Comparison of ENCODE assay signal across 9 cellular contexts in the genomic region with DNA sequence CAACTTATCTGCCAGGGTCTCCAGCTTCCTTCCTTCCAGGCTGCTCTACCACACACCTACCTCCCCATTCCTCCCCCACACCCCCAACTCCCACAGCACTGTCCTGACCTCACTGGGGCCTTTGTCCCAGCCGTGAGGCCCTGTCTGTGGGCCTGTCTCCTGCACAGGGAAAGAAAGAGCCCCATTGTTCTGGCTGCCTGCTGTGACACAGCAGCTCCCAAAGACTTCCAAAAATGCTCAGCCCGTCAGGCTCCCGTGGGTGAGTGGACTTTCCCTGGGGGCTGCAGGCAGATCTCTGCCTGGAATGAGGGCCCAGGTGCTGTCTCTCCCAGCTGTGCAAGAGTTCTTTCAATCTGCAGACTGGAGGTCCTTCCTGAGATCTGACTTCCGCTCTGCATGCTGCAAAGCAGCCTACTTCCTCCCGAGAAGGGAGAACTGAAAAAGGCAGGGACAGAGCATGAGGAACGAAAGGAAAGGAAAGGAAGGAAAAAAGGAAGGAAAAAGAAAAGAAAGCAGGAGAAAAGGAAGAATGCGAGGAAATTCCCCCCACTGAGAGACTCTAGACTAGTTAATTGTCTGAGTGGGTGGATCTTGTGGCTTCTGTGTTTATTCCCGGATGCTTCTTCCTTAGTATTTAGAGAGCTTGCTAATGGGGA. TPM values are rescaled to one million over a fixed set of nuclear protein-coding genes. Genes with fewer than 3 reads are reported as not detected.
DNase-seq lines count a peak whose midpoint lies in the region; ATAC-seq, FAIRE-seq and TF ChIP-seq lines count a peak whose summit lies in the region.
"Had no signal": no experiment of that assay in that cellular context is flagged by ENCODE, and none has a peak within 500 bp of the region (broad histone marks: within the 10 kb centered on the region; RNA-seq: fewer than 3 reads in every experiment).

No MANE protein-coding gene starts in this region.

- TF ChIP-seq POLR2A in GM12892 (IDR thresholded peaks at IDR 0.05; ENCODE audit: low read depth, low read length): no peak

- no peaks in the 10 kb centered on the region for H3K36me3 ChIP-seq in skeletal muscle tissue (ENCODE audit: control insufficient read depth in 3 of 3, insufficient read depth in 3 of 3, low read length in 3 of 3)
- H3K36me3 ChIP-seq: neutrophil had no signal

- DNase-seq in GM12892 (ENCODE audit: insufficient read length): no peak
- DNase-seq in RPMI7951 (ENCODE audit: low read depth): peak; percentile 69
- DNase-seq in globus pallidus (ENCODE audit: low spot score): peak; percentile 95
- DNase-seq in left colon: no peak
- no peak for DNase-seq in NCI-H1436 treated with DMSO at 0.1 percent for 48 hours (lab: John Stamatoyannopoulos, UW)
- DNase-seq in stimulated activated CD4-positive, alpha-beta T cell treated with anti-CD3 and anti-CD28 coated beads, Interleukin-4, amount 100 ng/mL, for 24 hours: no peak
- DNase-seq in NCI-H1436 (lab: John Stamatoyannopoulos, UW): no peak

- peaks cover 79 to 97% (median 92%) of the 10 kb centered on the region in 3 donors for H3K4me1 ChIP-seq in skeletal muscle tissue (ENCODE audit: control insufficient read depth in 3 of 3, insufficient read depth in 3 of 3, low read length in 3 of 3)

- H3K27ac ChIP-seq in skeletal muscle tissue (ENCODE audit: low read depth, low read length): peak overlapping the region; percentile 99
- H3K27ac ChIP-seq: neutrophil had no signal

- peak overlapping the region in 1 of 3 donors; percentile 22 for H3K4me3 ChIP-seq in skeletal muscle tissue (ENCODE audit: low read length in 3 of 3)

- ATAC-seq in left colon: no peak

- H3K9me3 ChIP-seq in skeletal muscle tissue (ENCODE audit: control insufficient read depth in 3 of 3, low read length in 3 of 3): no peaks in the 10 kb centered on the region
- H3K9me3 ChIP-seq: neutrophil had no signal

- FAIRE-seq in GM12892 (lab: Jason Lieb, UNC): peak; percentile 58

- intact Hi-C loops in left colon (cut with DNase I, micrococcal nuclease): no loop called here

- H3K27me3 ChIP-seq in skeletal muscle tissue (ENCODE audit: control insufficient read depth in 3 of 3, insufficient read depth in 3 of 3, low read length in 3 of 3): peaks cover 3 to 9% (median 7%) of the 10 kb centered on the region in 3 donors

- H3K9ac ChIP-seq in skeletal muscle tissue (ENCODE audit: low read depth in 1 of 3, low read length in 3 of 3): peak overlapping the region; percentile 33 to 77 (median 55)

RNA-seq across cellular contexts. Expression of gene NES, which starts 15.1 kb away (rescaled TPM):
- polyA plus RNA-seq in GM12892 (2012; ENCODE audit: missing spikeins): not detected
- total RNA-seq in RPMI7951 (2014; rRNA removed; shearing (Covaris generic)): 24.2 and 39.1 TPM in 2 replicates
- total RNA-seq in skeletal muscle tissue (494 TPM), left colon (1 to 10 TPM; 3.6 to 6.8 TPM)

RNA-seq across cellular contexts. Expression of gene BCAN, which starts 20.1 kb away (rescaled TPM):
- polyA plus RNA-seq in GM12892 (2012; ENCODE audit: missing spikeins): 0.36 TPM
- total RNA-seq in RPMI7951 (2014; rRNA removed; shearing (Covaris generic)): 0.12 TPM in 1 of 2 replicates, not detected in the other
- under 0.01 TPM for total RNA-seq in skeletal muscle tissue
- total RNA-seq in left colon: not detected

RNA-seq across cellular contexts. Expression of gene HAPLN2, which starts 42.8 kb away (rescaled TPM):
- polyA plus RNA-seq in GM12892 (2012; ENCODE audit: missing spikeins): not detected
- total RNA-seq in RPMI7951 (2014; rRNA removed; shearing (Covaris generic)): not detected in 2 replicates
- 0.52 TPM for total RNA-seq in skeletal muscle tissue
- not detected for total RNA-seq in left colon

RNA-seq across cellular contexts. Expression of gene CRABP2, which starts 43.3 kb away (rescaled TPM):
- 0.76 TPM for polyA plus RNA-seq in GM12892 (2012; ENCODE audit: missing spikeins)
- 66.6 and 81.6 TPM in 2 replicates for total RNA-seq in RPMI7951 (2014; rRNA removed; shearing (Covaris generic))
- total RNA-seq in skeletal muscle tissue (57.4 TPM), left colon (under 1 TPM; 0.73 to 0.98 TPM)

Comparison
In these comparisons a context has a peak if more than half of its experiments do, and no peak if none do; other contexts are left out.
1. DNase-seq: peak in RPMI7951 (single experiment) and globus pallidus (single experiment); none in GM12892 (single experiment), left colon (0 of 2), NCI-H1436 treated with DMSO at 0.1 percent for 48 hours (single experiment), stimulated activated CD4-positive, alpha-beta T cell treated with anti-CD3 and anti-CD28 coated beads, Interleukin-4, amount 100 ng/mL, for 24 hours (single experiment) and NCI-H1436 (single experiment).
2. RNA of gene NES, which starts 15.1 kb away (total RNA-seq): 494 TPM in skeletal muscle tissue (single experiment); 24.2 to 39.1 TPM in RPMI7951 and 3.6 to 6.8 TPM in left colon; every median in the first group is over 10 times any median in the second.